12 cellular contexts compared by ENCODE assay signal in the genomic region with DNA sequence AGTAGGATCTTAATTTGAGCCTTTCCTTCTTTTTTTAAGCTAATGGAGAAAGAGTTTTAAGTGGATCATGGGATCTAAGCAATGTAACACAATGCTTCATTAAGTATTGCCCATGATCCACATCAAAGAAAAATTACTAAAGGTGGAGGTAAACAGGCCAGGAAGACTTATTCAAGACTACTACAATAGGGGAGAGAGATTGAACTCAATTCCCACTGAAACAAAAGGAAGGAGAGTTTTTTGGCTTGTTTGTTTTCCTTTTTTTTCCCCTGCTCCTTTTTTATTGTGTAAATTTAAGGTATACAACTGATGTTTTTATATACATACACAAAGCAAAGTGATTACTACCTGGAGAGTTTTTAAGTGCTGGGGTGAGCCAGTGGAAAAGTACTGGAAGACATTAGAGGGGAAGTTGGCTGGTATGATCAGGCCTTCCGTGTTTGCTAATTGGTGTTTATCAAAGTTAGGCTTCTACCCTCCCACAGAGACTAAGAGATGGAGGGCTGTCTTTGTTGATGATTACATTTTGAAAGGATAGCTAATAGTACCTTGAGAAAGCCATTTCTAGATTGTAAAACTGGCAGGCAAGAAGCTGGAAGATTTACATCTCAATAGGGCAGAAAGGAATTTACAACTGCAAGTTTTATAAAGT.
"Had no signal": no experiment of that assay in that cellular context is flagged by ENCODE, and none has a peak within 500 bp of the region (broad histone marks: within the 10 kb centered on the region; RNA-seq: fewer than 3 reads in every experiment).

No MANE protein-coding gene starts in this region.

- H3K27ac Mint-ChIP-seq: activated CD4-positive, alpha-beta T cell treated with anti-CD3 and anti-CD28 coated beads, Interleukin-2, amount 10 ng/mL, durations not matched to agents 7 days and 5 days; activated naive CD4-positive, alpha-beta T cell treated with anti-CD3 and anti-CD28 coated beads, Interleukin-2, amount 50 U/mL, for 72 hours; stimulated activated naive CD8-positive, alpha-beta T cell treated with anti-CD3 and anti-CD28 coated beads, Interleukin-15, amount 100 ng/mL, for 72 hours had no signal

- H3K4me3 ChIP-seq: esophagus squamous epithelium, thoracic aorta had no signal

- H3K36me3 ChIP-seq: esophagus squamous epithelium, thoracic aorta had no signal

- H3K4me3 Mint-ChIP-seq: activated CD4-positive, alpha-beta T cell treated with anti-CD3 and anti-CD28 coated beads, Interleukin-2, amount 10 ng/mL, durations not matched to agents 7 days and 5 days; stimulated activated naive CD8-positive, alpha-beta T cell treated with anti-CD3 and anti-CD28 coated beads, Interleukin-15, amount 100 ng/mL, for 72 hours had no signal

- H3K4me1 ChIP-seq: parathyroid adenoma had no signal

- H3K27me3 ChIP-seq: esophagus squamous epithelium had no signal

- DNase-seq: activated CD4-positive, alpha-beta T cell treated with anti-CD3 and anti-CD28 coated beads, Interleukin-2, amount 10 ng/mL, durations not matched to agents 7 days and 5 days; activated CD4-positive, CD25-positive, alpha-beta regulatory T cell; amniotic stem cell; esophagus squamous epithelium; foreskin fibroblast; glutamatergic neuron; kidney glomerular epithelial cell; stimulated activated CD4-positive, alpha-beta T cell treated with anti-CD3 and anti-CD28 coated beads, Interleukin-4, amount 100 ng/mL, for 1 hour; stimulated activated naive CD8-positive, alpha-beta T cell treated with anti-CD3 and anti-CD28 coated beads, Interleukin-15, amount 100 ng/mL, for 72 hours had no signal

- H3K36me3 Mint-ChIP-seq: activated naive CD4-positive, alpha-beta T cell treated with anti-CD3 and anti-CD28 coated beads, Interleukin-2, amount 50 U/mL, for 72 hours had no signal

- H3K4me1 Mint-ChIP-seq: activated CD4-positive, alpha-beta T cell treated with anti-CD3 and anti-CD28 coated beads, Interleukin-2, amount 10 ng/mL, durations not matched to agents 7 days and 5 days; stimulated activated naive CD8-positive, alpha-beta T cell treated with anti-CD3 and anti-CD28 coated beads, Interleukin-15, amount 100 ng/mL, for 72 hours had no signal

- H3K9me3 ChIP-seq: esophagus squamous epithelium, thoracic aorta had no signal

- ATAC-seq: activated naive CD4-positive, alpha-beta T cell treated with anti-CD3 and anti-CD28 coated beads, Interleukin-2, amount 50 U/mL, for 72 hours; stimulated activated naive CD8-positive, alpha-beta T cell treated with anti-CD3 and anti-CD28 coated beads, Interleukin-15, amount 100 ng/mL, for 72 hours had no signal

- H3K27ac ChIP-seq: esophagus squamous epithelium, parathyroid adenoma, thoracic aorta had no signal

- H3K27me3 Mint-ChIP-seq: activated CD4-positive, alpha-beta T cell treated with anti-CD3 and anti-CD28 coated beads, Interleukin-2, amount 10 ng/mL, durations not matched to agents 7 days and 5 days had no signal

- H3K9ac ChIP-seq: parathyroid adenoma had no signal

- H3K9me3 Mint-ChIP-seq: activated CD4-positive, alpha-beta T cell treated with anti-CD3 and anti-CD28 coated beads, Interleukin-2, amount 10 ng/mL, durations not matched to agents 7 days and 5 days; activated naive CD4-positive, alpha-beta T cell treated with anti-CD3 and anti-CD28 coated beads, Interleukin-2, amount 50 U/mL, for 72 hours; stimulated activated naive CD8-positive, alpha-beta T cell treated with anti-CD3 and anti-CD28 coated beads, Interleukin-15, amount 100 ng/mL, for 72 hours had no signal
